ENCODE assay signal across 1 cellular context in the genomic region with DNA sequence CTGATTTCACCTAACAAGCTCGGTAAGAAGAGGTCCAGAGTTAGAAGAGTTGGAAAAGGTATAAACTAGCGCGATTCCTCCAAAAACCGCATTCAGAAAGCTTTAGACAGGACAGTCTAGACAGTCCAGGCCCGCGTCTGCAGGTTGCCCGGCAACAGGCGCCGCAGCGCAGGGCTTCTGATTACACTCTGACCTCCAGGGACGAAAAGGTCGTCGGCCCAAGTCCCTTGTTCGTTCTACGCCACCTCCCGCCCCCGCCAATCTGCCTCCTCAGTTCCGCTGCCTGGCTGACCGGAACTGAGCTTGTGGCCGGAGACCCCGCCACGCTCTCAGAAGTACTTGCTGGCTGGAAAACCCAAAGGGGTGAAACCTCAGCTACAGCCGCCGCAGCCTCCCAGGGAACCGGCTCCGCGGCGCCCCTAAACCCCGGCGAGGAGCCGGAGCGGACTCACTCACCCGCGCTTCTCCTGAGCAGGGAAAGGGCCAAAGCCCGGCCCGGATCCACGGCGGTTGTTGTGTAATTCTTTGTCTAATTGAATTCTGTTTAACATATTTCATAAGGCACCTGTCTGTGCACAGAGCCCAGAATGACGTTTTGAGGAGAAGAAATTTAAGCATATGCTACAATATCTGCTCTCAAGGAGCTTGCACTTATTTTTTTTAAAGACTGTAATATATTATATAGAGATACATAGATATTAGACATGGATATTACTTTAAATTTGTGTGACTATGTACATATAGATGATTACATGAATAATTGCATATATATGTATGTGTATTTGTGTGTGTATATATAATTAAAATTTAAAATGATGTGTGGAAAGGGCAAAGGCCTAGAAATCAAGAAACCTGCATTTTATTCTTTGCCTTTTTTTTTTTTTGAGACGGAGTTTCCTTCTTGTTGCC.
TF ChIP-seq lines count a peak whose summit lies in the region.

TSS of gene CAPS2 (minus strand) at position 407 of the 909 bp plus-strand sequence. CDS start 3,826 bp downstream, outside the sequence.

TF ChIP-seq in IMR-90, 13 proteins besides CTCF, POLR2A, EP300 and RAD21:
- 0 out of 2 replicates have a peak, but pooled peaks have one; percentile 2 for TF ChIP-seq FOS (IDR thresholded peaks at IDR 0.05; ENCODE audit: low read depth, low read length)
- no peak; the same call in 1 of the 2 replicates for TF ChIP-seq NFE2L2 (IDR thresholded peaks at IDR 0.05; ENCODE audit: low read depth, low read length)
- peak; percentile 37; the same call in 1 of the 2 replicates for TF ChIP-seq SMC3 (IDR thresholded peaks at IDR 0.05; ENCODE audit: low read depth, low read length)
- peak; percentile 74; the same call in 1 of the 2 replicates for TF ChIP-seq MAZ (IDR thresholded peaks at IDR 0.05; ENCODE audit: borderline replicate concordance, low read depth, low read length)
- no peak for TF ChIP-seq MAFK (IDR thresholded peaks at IDR 0.05; ENCODE audit: low read depth, low read length)
- TF ChIP-seq CEBPB (IDR thresholded peaks at IDR 0.05; ENCODE audit: low read depth, low read length): peak; percentile 88
- TF ChIP-seq RFX5 (IDR thresholded peaks at IDR 0.05; ENCODE audit: low read depth, low read length): peak; percentile 36; the same call in 1 of the 2 replicates
- no peak for TF ChIP-seq MXI1 (IDR thresholded peaks at IDR 0.05; ENCODE audit: borderline replicate concordance, low read depth, low read length)
